Comparison of ENCODE assay signal across 1 cellular context in the genomic region with DNA sequence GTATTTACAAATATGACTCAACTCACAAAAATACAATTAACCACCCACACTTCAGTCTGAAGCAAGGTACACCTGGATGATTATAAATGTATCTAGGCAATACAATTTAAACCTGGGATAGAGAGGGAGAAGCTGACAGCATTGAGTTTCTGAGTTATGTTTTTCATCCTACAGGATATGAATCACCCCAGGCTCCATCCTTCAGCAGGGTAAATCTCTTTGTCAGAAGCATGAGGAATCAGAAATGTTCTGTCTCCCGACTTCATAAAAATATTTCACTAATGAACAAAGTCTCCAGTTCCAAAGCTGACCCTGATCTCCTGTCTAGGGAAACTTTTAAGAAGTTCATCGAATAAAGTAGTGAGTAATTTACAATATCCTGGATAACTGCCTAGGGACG.
A peak's percentile ranks its signal among the peaks of the same experiment; 100 is the strongest.
TF ChIP-seq lines count a peak whose summit lies in the region.

No MANE protein-coding gene starts in this region.

TF ChIP-seq in SK-N-SH, 30 proteins besides CTCF, POLR2A, EP300 and RAD21 (continued from another document):
- TF ChIP-seq REST (IDR thresholded peaks at IDR 0.05; ENCODE audit: low read depth, low read length) (no peak), FOSL2 (IDR thresholded peaks at IDR 0.05; ENCODE audit: borderline replicate concordance, low read depth) (peak; percentile 84), TCF12 (IDR thresholded peaks at IDR 0.05) (peak; percentile 88), GATA2 (CRISPR knock-in tag; IDR thresholded peaks at IDR 0.05) (no peak), MXI1 (IDR thresholded peaks at IDR 0.05; ENCODE audit: low read depth, low read length) (no peak), FOXM1 (IDR thresholded peaks at IDR 0.05; ENCODE audit: low read depth) (0 out of 2 replicates have a peak, but pooled peaks have one; percentile 35), MEF2A (IDR thresholded peaks at IDR 0.05; ENCODE audit: borderline replicate concordance, low read depth) (0 out of 2 replicates have a peak, but pooled peaks have one; percentile 23), RFX5 (IDR thresholded peaks at IDR 0.05; ENCODE audit: low read length) (no peak), GABPA (IDR thresholded peaks at IDR 0.05; ENCODE audit: low read depth) (no peak), USF2 (IDR thresholded peaks at IDR 0.05; ENCODE audit: borderline replicate concordance, low read depth, low read length) (no peak), CHD2 (IDR thresholded peaks at IDR 0.05; ENCODE audit: low read length, partially characterized antibody) (no peak), YY1 (IDR thresholded peaks at IDR 0.05; ENCODE audit: low read depth) (no peak), JUND (IDR thresholded peaks at IDR 0.05) (peak; percentile 89), EZH2phosphoT487 (IDR thresholded peaks at IDR 0.05; ENCODE audit: borderline replicate concordance, low read depth) (no peak), ZBTB33 (IDR thresholded peaks at IDR 0.05; ENCODE audit: borderline replicate concordance, low read depth) (no peak)
